1 cellular context compared by ENCODE assay signal in the genomic region with DNA sequence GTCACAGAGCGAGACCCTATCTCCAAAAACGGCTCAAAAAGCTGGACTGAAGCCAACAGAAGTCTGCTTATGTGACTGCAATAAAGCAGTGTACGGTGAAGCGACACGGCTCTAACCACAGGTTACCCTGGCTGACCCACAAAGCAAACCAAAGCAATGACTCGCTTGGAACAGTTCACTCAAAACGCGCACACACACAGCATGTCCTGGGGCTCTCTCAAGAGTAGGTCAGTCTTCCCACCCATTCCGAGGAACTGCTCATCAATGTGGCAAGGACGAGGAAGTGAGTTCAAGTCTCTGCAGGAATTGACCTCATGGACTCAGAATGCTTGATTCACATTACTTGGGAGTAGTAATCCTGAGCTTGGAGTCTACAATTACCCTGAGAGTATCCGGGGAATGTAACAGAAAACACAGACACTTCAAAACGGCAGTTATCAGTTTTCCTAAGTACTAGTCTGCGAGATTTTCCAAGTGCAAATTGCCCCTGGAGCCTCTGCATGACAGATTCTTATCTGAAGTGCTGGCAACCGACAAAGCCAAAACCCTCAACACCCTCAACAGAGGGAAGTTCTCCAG.
A peak's percentile ranks its signal among the peaks of the same experiment; 100 is the strongest.
TF ChIP-seq lines count a peak whose summit lies in the region.

No MANE protein-coding gene starts in this region.

TF ChIP-seq in K562, 482 proteins besides CTCF, POLR2A, EP300 and RAD21:
- TF ChIP-seq, protein P1, sequence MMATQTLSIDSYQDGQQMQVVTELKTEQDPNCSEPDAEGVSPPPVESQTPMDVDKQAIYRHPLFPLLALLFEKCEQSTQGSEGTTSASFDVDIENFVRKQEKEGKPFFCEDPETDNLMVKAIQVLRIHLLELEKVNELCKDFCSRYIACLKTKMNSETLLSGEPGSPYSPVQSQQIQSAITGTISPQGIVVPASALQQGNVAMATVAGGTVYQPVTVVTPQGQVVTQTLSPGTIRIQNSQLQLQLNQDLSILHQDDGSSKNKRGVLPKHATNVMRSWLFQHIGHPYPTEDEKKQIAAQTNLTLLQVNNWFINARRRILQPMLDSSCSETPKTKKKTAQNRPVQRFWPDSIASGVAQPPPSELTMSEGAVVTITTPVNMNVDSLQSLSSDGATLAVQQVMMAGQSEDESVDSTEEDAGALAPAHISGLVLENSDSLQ (IDR thresholded peaks at IDR 0.05), result no peak
- TF ChIP-seq CBFA2T3 (IDR thresholded peaks at IDR 0.05), result peak; percentile 19; the same call in 1 of the 2 replicates
- TF ChIP-seq, protein P2, sequence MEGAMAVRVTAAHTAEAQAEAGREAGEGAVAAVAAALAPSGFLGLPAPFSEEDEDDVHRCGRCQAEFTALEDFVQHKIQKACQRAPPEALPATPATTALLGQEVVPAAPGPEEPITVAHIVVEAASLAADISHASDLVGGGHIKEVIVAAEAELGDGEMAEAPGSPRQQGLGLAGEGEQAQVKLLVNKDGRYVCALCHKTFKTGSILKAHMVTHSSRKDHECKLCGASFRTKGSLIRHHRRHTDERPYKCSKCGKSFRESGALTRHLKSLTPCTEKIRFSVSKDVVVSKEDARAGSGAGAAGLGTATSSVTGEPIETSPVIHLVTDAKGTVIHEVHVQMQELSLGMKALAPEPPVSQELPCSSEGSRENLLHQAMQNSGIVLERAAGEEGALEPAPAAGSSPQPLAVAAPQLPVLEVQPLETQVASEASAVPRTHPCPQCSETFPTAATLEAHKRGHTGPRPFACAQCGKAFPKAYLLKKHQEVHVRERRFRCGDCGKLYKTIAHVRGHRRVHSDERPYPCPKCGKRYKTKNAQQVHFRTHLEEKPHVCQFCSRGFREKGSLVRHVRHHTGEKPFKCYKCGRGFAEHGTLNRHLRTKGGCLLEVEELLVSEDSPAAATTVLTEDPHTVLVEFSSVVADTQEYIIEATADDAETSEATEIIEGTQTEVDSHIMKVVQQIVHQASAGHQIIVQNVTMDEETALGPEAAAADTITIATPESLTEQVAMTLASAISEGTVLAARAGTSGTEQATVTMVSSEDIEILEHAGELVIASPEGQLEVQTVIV (CRISPR knock-in tag; IDR thresholded peaks at IDR 0.05; ENCODE audit: borderline replicate concordance), result no peak
- TF ChIP-seq, protein P3, sequence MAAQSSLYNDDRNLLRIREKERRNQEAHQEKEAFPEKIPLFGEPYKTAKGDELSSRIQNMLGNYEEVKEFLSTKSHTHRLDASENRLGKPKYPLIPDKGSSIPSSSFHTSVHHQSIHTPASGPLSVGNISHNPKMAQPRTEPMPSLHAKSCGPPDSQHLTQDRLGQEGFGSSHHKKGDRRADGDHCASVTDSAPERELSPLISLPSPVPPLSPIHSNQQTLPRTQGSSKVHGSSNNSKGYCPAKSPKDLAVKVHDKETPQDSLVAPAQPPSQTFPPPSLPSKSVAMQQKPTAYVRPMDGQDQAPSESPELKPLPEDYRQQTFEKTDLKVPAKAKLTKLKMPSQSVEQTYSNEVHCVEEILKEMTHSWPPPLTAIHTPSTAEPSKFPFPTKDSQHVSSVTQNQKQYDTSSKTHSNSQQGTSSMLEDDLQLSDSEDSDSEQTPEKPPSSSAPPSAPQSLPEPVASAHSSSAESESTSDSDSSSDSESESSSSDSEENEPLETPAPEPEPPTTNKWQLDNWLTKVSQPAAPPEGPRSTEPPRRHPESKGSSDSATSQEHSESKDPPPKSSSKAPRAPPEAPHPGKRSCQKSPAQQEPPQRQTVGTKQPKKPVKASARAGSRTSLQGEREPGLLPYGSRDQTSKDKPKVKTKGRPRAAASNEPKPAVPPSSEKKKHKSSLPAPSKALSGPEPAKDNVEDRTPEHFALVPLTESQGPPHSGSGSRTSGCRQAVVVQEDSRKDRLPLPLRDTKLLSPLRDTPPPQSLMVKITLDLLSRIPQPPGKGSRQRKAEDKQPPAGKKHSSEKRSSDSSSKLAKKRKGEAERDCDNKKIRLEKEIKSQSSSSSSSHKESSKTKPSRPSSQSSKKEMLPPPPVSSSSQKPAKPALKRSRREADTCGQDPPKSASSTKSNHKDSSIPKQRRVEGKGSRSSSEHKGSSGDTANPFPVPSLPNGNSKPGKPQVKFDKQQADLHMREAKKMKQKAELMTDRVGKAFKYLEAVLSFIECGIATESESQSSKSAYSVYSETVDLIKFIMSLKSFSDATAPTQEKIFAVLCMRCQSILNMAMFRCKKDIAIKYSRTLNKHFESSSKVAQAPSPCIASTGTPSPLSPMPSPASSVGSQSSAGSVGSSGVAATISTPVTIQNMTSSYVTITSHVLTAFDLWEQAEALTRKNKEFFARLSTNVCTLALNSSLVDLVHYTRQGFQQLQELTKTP (IDR thresholded peaks at IDR 0.05; ENCODE audit: low read depth in 1 of 2, partially characterized antibody in 2 of 2), result no peak
- TF ChIP-seq, protein P4, sequence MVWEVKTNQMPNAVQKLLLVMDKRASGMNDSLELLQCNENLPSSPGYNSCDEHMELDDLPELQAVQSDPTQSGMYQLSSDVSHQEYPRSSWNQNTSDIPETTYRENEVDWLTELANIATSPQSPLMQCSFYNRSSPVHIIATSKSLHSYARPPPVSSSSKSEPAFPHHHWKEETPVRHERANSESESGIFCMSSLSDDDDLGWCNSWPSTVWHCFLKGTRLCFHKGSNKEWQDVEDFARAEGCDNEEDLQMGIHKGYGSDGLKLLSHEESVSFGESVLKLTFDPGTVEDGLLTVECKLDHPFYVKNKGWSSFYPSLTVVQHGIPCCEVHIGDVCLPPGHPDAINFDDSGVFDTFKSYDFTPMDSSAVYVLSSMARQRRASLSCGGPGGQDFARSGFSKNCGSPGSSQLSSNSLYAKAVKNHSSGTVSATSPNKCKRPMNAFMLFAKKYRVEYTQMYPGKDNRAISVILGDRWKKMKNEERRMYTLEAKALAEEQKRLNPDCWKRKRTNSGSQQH (CRISPR knock-in tag; IDR thresholded peaks at IDR 0.05), result no peak
- peak; percentile 83 to 87 for TF ChIP-seq KDM1A (IDR thresholded peaks at IDR 0.05)
- no peak for TF ChIP-seq EGR1 (conservative IDR thresholded peaks at IDR 0.05)
- TF ChIP-seq ZNF239 (CRISPR knock-in tag; IDR thresholded peaks at IDR 0.05), result no peak
- no peak for TF ChIP-seq ZNF274 (IDR thresholded peaks at IDR 0.05; ENCODE audit: borderline replicate concordance, low read depth, low read length)
- TF ChIP-seq DMBX1 (CRISPR knock-in tag; IDR thresholded peaks at IDR 0.05; ENCODE audit: borderline replicate concordance), result no peak
- TF ChIP-seq ZNF76 (CRISPR knock-in tag; IDR thresholded peaks at IDR 0.05; ENCODE audit: borderline replicate concordance), result no peak
- TF ChIP-seq, protein P5, sequence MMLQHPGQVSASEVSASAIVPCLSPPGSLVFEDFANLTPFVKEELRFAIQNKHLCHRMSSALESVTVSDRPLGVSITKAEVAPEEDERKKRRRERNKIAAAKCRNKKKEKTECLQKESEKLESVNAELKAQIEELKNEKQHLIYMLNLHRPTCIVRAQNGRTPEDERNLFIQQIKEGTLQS (IDR thresholded peaks at IDR 0.05), result peak; percentile 26; the same call in 1 of the 2 replicates
- TF ChIP-seq, protein P5 (CRISPR knock-in tag; conservative IDR thresholded peaks at IDR 0.05), result no peak
- 0 out of 2 replicates have a peak, but pooled peaks have one; percentile 7 for TF ChIP-seq JUND (IDR thresholded peaks at IDR 0.05; ENCODE audit: borderline replicate concordance, low read depth, low read length)
- no peak for TF ChIP-seq JUND (tag; IDR thresholded peaks at IDR 0.05; ENCODE audit: borderline replicate concordance, low read depth, low read length)
- TF ChIP-seq, protein P6, sequence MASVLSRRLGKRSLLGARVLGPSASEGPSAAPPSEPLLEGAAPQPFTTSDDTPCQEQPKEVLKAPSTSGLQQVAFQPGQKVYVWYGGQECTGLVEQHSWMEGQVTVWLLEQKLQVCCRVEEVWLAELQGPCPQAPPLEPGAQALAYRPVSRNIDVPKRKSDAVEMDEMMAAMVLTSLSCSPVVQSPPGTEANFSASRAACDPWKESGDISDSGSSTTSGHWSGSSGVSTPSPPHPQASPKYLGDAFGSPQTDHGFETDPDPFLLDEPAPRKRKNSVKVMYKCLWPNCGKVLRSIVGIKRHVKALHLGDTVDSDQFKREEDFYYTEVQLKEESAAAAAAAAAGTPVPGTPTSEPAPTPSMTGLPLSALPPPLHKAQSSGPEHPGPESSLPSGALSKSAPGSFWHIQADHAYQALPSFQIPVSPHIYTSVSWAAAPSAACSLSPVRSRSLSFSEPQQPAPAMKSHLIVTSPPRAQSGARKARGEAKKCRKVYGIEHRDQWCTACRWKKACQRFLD (CRISPR knock-in tag; IDR thresholded peaks at IDR 0.05), result 0 out of 2 replicates have a peak, but pooled peaks have one; percentile 18
- no peak for TF ChIP-seq PURB (CRISPR knock-in tag; IDR thresholded peaks at IDR 0.05; ENCODE audit: low read depth)
- TF ChIP-seq, protein P7, sequence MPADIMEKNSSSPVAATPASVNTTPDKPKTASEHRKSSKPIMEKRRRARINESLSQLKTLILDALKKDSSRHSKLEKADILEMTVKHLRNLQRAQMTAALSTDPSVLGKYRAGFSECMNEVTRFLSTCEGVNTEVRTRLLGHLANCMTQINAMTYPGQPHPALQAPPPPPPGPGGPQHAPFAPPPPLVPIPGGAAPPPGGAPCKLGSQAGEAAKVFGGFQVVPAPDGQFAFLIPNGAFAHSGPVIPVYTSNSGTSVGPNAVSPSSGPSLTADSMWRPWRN (IDR thresholded peaks at IDR 0.05; ENCODE audit: low read depth), result no peak
- no peak for TF ChIP-seq CBFA2T2 (conservative IDR thresholded peaks at IDR 0.05)
- TF ChIP-seq, protein P8, sequence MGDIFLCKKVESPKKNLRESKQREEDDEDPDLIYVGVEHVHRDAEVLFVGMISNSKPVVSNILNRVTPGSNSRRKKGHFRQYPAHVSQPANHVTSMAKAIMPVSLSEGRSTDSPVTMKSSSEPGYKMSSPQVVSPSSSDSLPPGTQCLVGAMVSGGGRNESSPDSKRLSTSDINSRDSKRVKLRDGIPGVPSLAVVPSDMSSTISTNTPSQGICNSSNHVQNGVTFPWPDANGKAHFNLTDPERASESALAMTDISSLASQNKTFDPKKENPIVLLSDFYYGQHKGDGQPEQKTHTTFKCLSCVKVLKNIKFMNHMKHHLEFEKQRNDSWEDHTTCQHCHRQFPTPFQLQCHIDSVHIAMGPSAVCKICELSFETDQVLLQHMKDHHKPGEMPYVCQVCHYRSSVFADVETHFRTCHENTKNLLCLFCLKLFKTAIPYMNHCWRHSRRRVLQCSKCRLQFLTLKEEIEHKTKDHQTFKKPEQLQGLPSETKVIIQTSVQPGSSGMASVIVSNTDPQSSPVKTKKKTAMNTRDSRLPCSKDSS (IDR thresholded peaks at IDR 0.05; ENCODE audit: low read depth, partially characterized antibody), result no peak
- TF ChIP-seq CBX8 (IDR thresholded peaks at IDR 0.05; ENCODE audit: borderline replicate concordance, extremely low read depth, low read depth, low read length, poor library complexity, severe bottlenecking), result no peak
- TF ChIP-seq XRCC4 (IDR thresholded peaks at IDR 0.05; ENCODE audit: extremely low read depth, insufficient read depth, insufficient read length), result no peak
- TF ChIP-seq, protein P9, sequence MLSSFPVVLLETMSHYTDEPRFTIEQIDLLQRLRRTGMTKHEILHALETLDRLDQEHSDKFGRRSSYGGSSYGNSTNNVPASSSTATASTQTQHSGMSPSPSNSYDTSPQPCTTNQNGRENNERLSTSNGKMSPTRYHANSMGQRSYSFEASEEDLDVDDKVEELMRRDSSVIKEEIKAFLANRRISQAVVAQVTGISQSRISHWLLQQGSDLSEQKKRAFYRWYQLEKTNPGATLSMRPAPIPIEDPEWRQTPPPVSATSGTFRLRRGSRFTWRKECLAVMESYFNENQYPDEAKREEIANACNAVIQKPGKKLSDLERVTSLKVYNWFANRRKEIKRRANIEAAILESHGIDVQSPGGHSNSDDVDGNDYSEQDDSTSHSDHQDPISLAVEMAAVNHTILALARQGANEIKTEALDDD (IDR thresholded peaks at IDR 0.05), result peak; percentile 73
- TF ChIP-seq RCOR1 (IDR thresholded peaks at IDR 0.05; ENCODE audit: borderline replicate concordance in 1 of 2, low read depth in 2 of 2, low read length in 2 of 2), result no peak
- no peak for TF ChIP-seq U2AF1 (optimal IDR thresholded peaks at IDR 0.05; ENCODE audit: low read depth, low read length)
- peak; percentile 79 for TF ChIP-seq NFIC (IDR thresholded peaks at IDR 0.05)
